13 cellular contexts compared by ENCODE assay signal in genomic region chr1:205261946-205262668, GRCh38. TPM values are rescaled to one million over a fixed set of nuclear protein-coding genes. Genes with fewer than 3 reads are reported as not detected.
DNase-seq lines count a peak whose midpoint lies in the region; ATAC-seq and TF ChIP-seq lines count a peak whose summit lies in the region.
"Had no signal": no experiment of that assay in that cellular context is flagged by ENCODE, and none has a peak within 500 bp of the region (broad histone marks: within the 10 kb centered on the region; RNA-seq: fewer than 3 reads in every experiment).

No MANE protein-coding gene starts in this region.

- DNase-seq in ELF-1 (ENCODE audit: low read depth, low spot score) (peak; percentile 35), Panc1 (ENCODE audit: low read depth, low spot score) (no peak), dermis blood vessel endothelial cell (peak; percentile 43), HuH-7 (ENCODE audit: low spot score) (no peak), RPMI8226 (no peak)
- DNase-seq in activated CD8-positive, alpha-beta memory T cell treated with anti-CD3 and anti-CD28 coated beads, Interleukin-2, amount 10 ng/mL, durations not matched to agents 7 days and 5 days = no peak
- DNase-seq: activated naive CD8-positive, alpha-beta T cell treated with anti-CD3 and anti-CD28 coated beads, Interleukin-2, amount 50 U/mL, for 24 hours; CD8-positive, alpha-beta T cell; immature natural killer cell; NCI-H1105 treated with DMSO at 0.1 percent for 48 hours; small intestine had no signal

- in situ Hi-C loops in Panc1 (cut with HindIII; ENCODE audit: low pct_unique_long_range_greater_than_20kb, low sequenced_read_pairs) = no loop called here

- H3K4me3 ChIP-seq in Panc1 (ENCODE audit: low read depth in 2 of 2, low read length in 2 of 2) = no peak overlapping the region

- H3K36me3 ChIP-seq in Panc1 (ENCODE audit: control insufficient read depth, insufficient read depth, low read length) = no peaks in the 10 kb centered on the region

- no peaks in the 10 kb centered on the region for H3K9me3 Mint-ChIP-seq in nephron
- no peaks in the 10 kb centered on the region for H3K9me3 Mint-ChIP-seq in activated CD8-positive, alpha-beta memory T cell treated with anti-CD3 and anti-CD28 coated beads, Interleukin-2, amount 10 ng/mL, durations not matched to agents 7 days and 5 days (ENCODE audit: low read depth)
- H3K9me3 Mint-ChIP-seq: activated naive CD8-positive, alpha-beta T cell treated with anti-CD3 and anti-CD28 coated beads, Interleukin-2, amount 50 U/mL, for 24 hours; CD8-positive, alpha-beta T cell; immature natural killer cell had no signal

- CTCF ChIA-PET in Panc1 (lab: Charles Lee) = interaction anchor here (1.1 kb wide), 1 partner anchor 26 kb away, joined by 6 read pairs; no protein-coding TSS in a partner anchor
- CTCF ChIA-PET in activated CD8-positive, alpha-beta memory T cell treated with anti-CD3 and anti-CD28 coated beads, Interleukin-2, amount 10 ng/mL, durations not matched to agents 7 days and 5 days (lab: Charles Lee) = interaction anchor here (0.7 to 16.4 kb wide), 13 partner anchors 10 to 286 kb away, joined by 3 to 207 read pairs (median 3); partner anchors contain the start of gene TMCC2

- peaks cover 4% of the 10 kb centered on the region for H3K4me1 ChIP-seq in Panc1 (ENCODE audit: control insufficient read depth, insufficient read depth, low read length)

- intact Hi-C loops in Panc1 (cut with micrococcal nuclease; ENCODE audit: unreplicated experiment) = no loop called here

- peaks cover 63% of the 10 kb centered on the region for H3K4me1 Mint-ChIP-seq in nephron
- peaks cover 23% of the 10 kb centered on the region for H3K4me1 Mint-ChIP-seq in activated CD8-positive, alpha-beta memory T cell treated with anti-CD3 and anti-CD28 coated beads, Interleukin-2, amount 10 ng/mL, durations not matched to agents 7 days and 5 days

- no peak overlapping the region for H3K27ac ChIP-seq in Panc1 (ENCODE audit: low read length)

- H3K27me3 ChIP-seq in Panc1 (ENCODE audit: control insufficient read depth, insufficient read depth, low read length) = no peaks in the 10 kb centered on the region

- H3K9me3 ChIP-seq in Panc1 (ENCODE audit: control insufficient read depth, insufficient read depth, low read depth, low read length) = no peaks in the 10 kb centered on the region

- POLR2A ChIA-PET in Panc1 (lab: Charles Lee) = no interaction called here

- ATAC-seq in Panc1 (0 out of 2 replicates have a peak, but pooled peaks have one; percentile 60), HG03460 (IDR thresholded peaks at IDR 0.05; ENCODE audit: unreplicated experiment) (no peak)
- ATAC-seq in activated CD8-positive, alpha-beta memory T cell treated with anti-CD3 and anti-CD28 coated beads, Interleukin-2, amount 10 ng/mL, durations not matched to agents 7 days and 5 days = no peak
- ATAC-seq: CD8-positive, alpha-beta T cell had no signal

- no peaks in the 10 kb centered on the region for H3K36me3 Mint-ChIP-seq in nephron (ENCODE audit: low read depth)
- H3K36me3 Mint-ChIP-seq in activated CD8-positive, alpha-beta memory T cell treated with anti-CD3 and anti-CD28 coated beads, Interleukin-2, amount 10 ng/mL, durations not matched to agents 7 days and 5 days = no peaks in the 10 kb centered on the region
- H3K36me3 Mint-ChIP-seq: CD8-positive, alpha-beta T cell; immature natural killer cell had no signal

- TF ChIP-seq CTCF in Panc1 (IDR thresholded peaks at IDR 0.05) = no peak
- no peak for TF ChIP-seq CTCF in nephron (IDR thresholded peaks at IDR 0.05; ENCODE audit: unreplicated experiment in 3 of 3)

- BruUV-seq in Panc1 (replicated peaks; lab: Mats Ljungman, UMichigan) = no TSS peak

- H3K4me3 Mint-ChIP-seq in nephron = peak overlapping the region in 1 of 3 experiments; percentile 62
- H3K4me3 Mint-ChIP-seq in activated CD8-positive, alpha-beta memory T cell treated with anti-CD3 and anti-CD28 coated beads, Interleukin-2, amount 10 ng/mL, durations not matched to agents 7 days and 5 days = no peak overlapping the region
- H3K4me3 Mint-ChIP-seq: activated naive CD8-positive, alpha-beta T cell treated with anti-CD3 and anti-CD28 coated beads, Interleukin-2, amount 50 U/mL, for 24 hours; CD8-positive, alpha-beta T cell; immature natural killer cell had no signal

- peak overlapping the region; percentile 81 to 90 (median 89) for H3K27ac Mint-ChIP-seq in nephron
- no peak overlapping the region for H3K27ac Mint-ChIP-seq in activated CD8-positive, alpha-beta memory T cell treated with anti-CD3 and anti-CD28 coated beads, Interleukin-2, amount 10 ng/mL, durations not matched to agents 7 days and 5 days
- H3K27ac Mint-ChIP-seq: CD8-positive, alpha-beta T cell; immature natural killer cell had no signal

- no peaks in the 10 kb centered on the region for H3K27me3 Mint-ChIP-seq in nephron (ENCODE audit: low read depth)
- H3K27me3 Mint-ChIP-seq in activated CD8-positive, alpha-beta memory T cell treated with anti-CD3 and anti-CD28 coated beads, Interleukin-2, amount 10 ng/mL, durations not matched to agents 7 days and 5 days = no peaks in the 10 kb centered on the region

RNA-seq across cellular contexts. Expression of gene TMCC2, which starts 34.4 kb away (rescaled TPM):
- total RNA-seq in Panc1 (2021; ENCODE audit: unreplicated experiment) (3.1 TPM), dermis blood vessel endothelial cell (1.7 and 1.9 TPM in 2 replicates)
- polyA plus RNA-seq in Panc1 (2012; ENCODE audit: insufficient read length) = 4.6 TPM
- total RNA-seq in activated CD8-positive, alpha-beta memory T cell treated with anti-CD3 and anti-CD28 coated beads, Interleukin-2, amount 10 ng/mL, durations not matched to agents 7 days and 5 days = 1 to 10 TPM; 2.6 to 5.3 TPM

RNA-seq across cellular contexts. Expression of gene DSTYK, which starts 50.6 kb away (rescaled TPM):
- total RNA-seq in Panc1 (2021; ENCODE audit: unreplicated experiment) (11.3 TPM), dermis blood vessel endothelial cell (14.9 and 15.1 TPM in 2 replicates)
- 6.3 TPM for polyA plus RNA-seq in Panc1 (2012; ENCODE audit: insufficient read length)
- total RNA-seq in activated CD8-positive, alpha-beta memory T cell treated with anti-CD3 and anti-CD28 coated beads, Interleukin-2, amount 10 ng/mL, durations not matched to agents 7 days and 5 days = 10 to 100 TPM in 1 of 2 experiments, 1 to 10 TPM in 1; 8.7 to 11.6 TPM

RNA-seq across cellular contexts. Expression of gene NUAK2, which starts 59.4 kb away (rescaled TPM):
- total RNA-seq in Panc1 (2021; ENCODE audit: unreplicated experiment) = 17.4 TPM
- 8.8 TPM for polyA plus RNA-seq in Panc1 (2012; ENCODE audit: insufficient read length)
- total RNA-seq in dermis blood vessel endothelial cell = 4.6 and 5.0 TPM in 2 replicates
- 1 to 10 TPM; 1.9 to 6.0 TPM for total RNA-seq in activated CD8-positive, alpha-beta memory T cell treated with anti-CD3 and anti-CD28 coated beads, Interleukin-2, amount 10 ng/mL, durations not matched to agents 7 days and 5 days

Comparison
In these comparisons a context has a peak if more than half of its experiments do, and no peak if none do; other contexts are left out.
1. DNase-seq: peak in ELF-1 (single experiment) and dermis blood vessel endothelial cell (single experiment); none in Panc1 (single experiment), HuH-7 (single experiment), RPMI8226 (single experiment) and activated CD8-positive, alpha-beta memory T cell treated with anti-CD3 and anti-CD28 coated beads, Interleukin-2, amount 10 ng/mL, durations not matched to agents 7 days and 5 days (single experiment).